In genomic region chr5:40033411-40033810, GRCh38 we compare ENCODE assay signal across 10 cellular contexts.
DNase-seq lines count a peak whose midpoint lies in the region; ATAC-seq lines count a peak whose summit lies in the region.
"Had no signal": no experiment of that assay in that cellular context is flagged by ENCODE, and none has a peak within 500 bp of the region (broad histone marks: within the 10 kb centered on the region; RNA-seq: fewer than 3 reads in every experiment).

No MANE protein-coding gene starts in this region.

- H3K27ac Mint-ChIP-seq in T-cell, result no peak overlapping the region
- peak overlapping the region; percentile 88 for H3K27ac Mint-ChIP-seq in stimulated activated naive B cell treated with anti-CD40 and anti-IgM and Interleukin-4, amounts not matched to agents 10 μg/mL and 1 μg/mL and 100 μg/mL, for 72 hours

- CTCF ChIA-PET in T-cell (lab: Charles Lee), result no interaction called here

- no peaks in the 10 kb centered on the region for H3K36me3 Mint-ChIP-seq in T-cell
- peaks cover 3 to 8% of the 10 kb centered on the region in 2 donors for H3K36me3 Mint-ChIP-seq in stimulated activated naive B cell treated with anti-CD40 and anti-IgM and Interleukin-4, amounts not matched to agents 10 μg/mL and 1 μg/mL and 100 μg/mL, for 72 hours

- peaks cover 1 to 6% of the 10 kb centered on the region in 2 donors for H3K27me3 Mint-ChIP-seq in T-cell
- H3K27me3 Mint-ChIP-seq in stimulated activated naive B cell treated with anti-CD40 and anti-IgM and Interleukin-4, amounts not matched to agents 10 μg/mL and 1 μg/mL and 100 μg/mL, for 72 hours, result no peaks in the 10 kb centered on the region

- peaks cover 8 to 9% (median 8%) of the 10 kb centered on the region in 3 donors for H3K4me1 Mint-ChIP-seq in T-cell
- peaks cover 19 to 41% of the 10 kb centered on the region in 2 donors for H3K4me1 Mint-ChIP-seq in stimulated activated naive B cell treated with anti-CD40 and anti-IgM and Interleukin-4, amounts not matched to agents 10 μg/mL and 1 μg/mL and 100 μg/mL, for 72 hours

- H3K9me3 Mint-ChIP-seq in T-cell, result no peaks in the 10 kb centered on the region
- H3K9me3 Mint-ChIP-seq in stimulated activated naive B cell treated with anti-CD40 and anti-IgM and Interleukin-4, amounts not matched to agents 10 μg/mL and 1 μg/mL and 100 μg/mL, for 72 hours, result peaks cover 12 to 19% of the 10 kb centered on the region in 2 donors

- no peak overlapping the region for H3K4me3 Mint-ChIP-seq in T-cell
- H3K4me3 Mint-ChIP-seq in stimulated activated naive B cell treated with anti-CD40 and anti-IgM and Interleukin-4, amounts not matched to agents 10 μg/mL and 1 μg/mL and 100 μg/mL, for 72 hours, result peak overlapping the region; percentile 20 to 29

- ATAC-seq in HG03064 (IDR thresholded peaks at IDR 0.05; ENCODE audit: low read depth, unreplicated experiment), result peak; percentile 69
- ATAC-seq in T-cell (replicated peaks in 1 of 4), result peak in 3 of 4 experiments; percentile 75 to 90 (median 85)
- peak; percentile 100 for ATAC-seq in stimulated activated naive B cell treated with anti-CD40 and anti-IgM and Interleukin-4, amounts not matched to agents 10 μg/mL and 1 μg/mL and 100 μg/mL, for 72 hours (replicated peaks)
- ATAC-seq in HG02884 (IDR thresholded peaks at IDR 0.05; ENCODE audit: unreplicated experiment), result no peak

- DNase-seq in activated T-cell treated with anti-CD3 and anti-CD28 coated beads, Interleukin-2, amount 50 U/mL, for 1 hour, result peak; percentile 17
- no peak for DNase-seq in activated T-cell treated with anti-CD3 and anti-CD28 coated beads for 4 hours
- DNase-seq in T-cell, result peak in 23 of 34 experiments; percentile 0 to 41 (median 7)
- DNase-seq in stimulated activated naive B cell treated with anti-CD40 and anti-IgM and Interleukin-4, amounts not matched to agents 10 μg/mL and 1 μg/mL and 100 μg/mL, for 72 hours, result peak; percentile 79
- DNase-seq in OCI-M2 (lab: John Stamatoyannopoulos, UW; ENCODE audit: unreplicated experiment), result no peak
- no peak for DNase-seq in foreskin melanocyte
- DNase-seq: kidney glomerular epithelial cell, NCI-H2227 treated with DMSO at 0.1 percent for 48 hours had no signal

- POLR2A ChIA-PET in T-cell (lab: Charles Lee), result no interaction called here

Comparison
In these comparisons a context has a peak if more than half of its experiments do, and no peak if none do; other contexts are left out.
1. DNase-seq: peak in activated T-cell treated with anti-CD3 and anti-CD28 coated beads, Interleukin-2, amount 50 U/mL, for 1 hour (single experiment), T-cell (23 of 34) and stimulated activated naive B cell treated with anti-CD40 and anti-IgM and Interleukin-4, amounts not matched to agents 10 μg/mL and 1 μg/mL and 100 μg/mL, for 72 hours (single experiment); none in activated T-cell treated with anti-CD3 and anti-CD28 coated beads for 4 hours (single experiment), OCI-M2 (single experiment) and foreskin melanocyte (single experiment).
2. H3K4me3 Mint-ChIP-seq: peak in stimulated activated naive B cell treated with anti-CD40 and anti-IgM and Interleukin-4, amounts not matched to agents 10 μg/mL and 1 μg/mL and 100 μg/mL, for 72 hours (2 of 2); none in T-cell (0 of 3).